ENCODE assay signal across 31 cellular contexts in genomic region chr10:89923661-89924060, GRCh38.
"Had no signal": no experiment of that assay in that cellular context is flagged by ENCODE, and none has a peak within 500 bp of the region (broad histone marks: within the 10 kb centered on the region; RNA-seq: fewer than 3 reads in every experiment).

No MANE protein-coding gene starts in this region.

- DNase-seq: activated CD4-positive, alpha-beta memory T cell treated with anti-CD3 and anti-CD28 coated beads for 36 hours; activated CD4-positive, alpha-beta T cell treated with anti-CD3 and anti-CD28 coated beads for 48 hours; activated CD8-positive, alpha-beta memory T cell treated with anti-CD3 and anti-CD28 coated beads, Interleukin-2, amount 50 U/mL, for 4 hours; activated gamma-delta T cell; activated naive CD4-positive, alpha-beta T cell treated with anti-CD3 and anti-CD28 coated beads, Interleukin-2, amount 50 U/mL, for 16 hours; activated T-cell treated with anti-CD3 and anti-CD28 coated beads, Interleukin-2, amount 50 U/mL, for 1 hour; amniotic stem cell; brain microvascular endothelial cell; central memory CD4-positive, alpha-beta T cell; endodermal cell; esophagus squamous epithelium; islet precursor cell; left cardiac atrium; left ventricle myocardium superior; stimulated activated CD4-positive, alpha-beta T cell treated with anti-CD3 and anti-CD28 coated beads, Interleukin-12 subunit alpha, Interleukin-12 subunit beta, amount 100 ng/mL, for 4 hours; stimulated activated CD4-positive, alpha-beta T cell treated with anti-CD3 and anti-CD28 coated beads, Interleukin-4, amount 100 ng/mL, for 24 hours; T-helper 9 cell; trophoblast cell; uterus; WERI-Rb-1 had no signal

- ATAC-seq: activated CD4-positive, CD25-positive, alpha-beta regulatory T cell treated with anti-CD3 and anti-CD28 coated beads, Interleukin-2, amount 50 U/mL, for 24 hours; gastroesophageal sphincter; left cardiac atrium; left ventricle myocardium superior; sciatic nerve; stimulated activated effector memory CD8-positive, alpha-beta T cell treated with anti-CD3 and anti-CD28 coated beads, Interleukin-12 subunit alpha, Interleukin-12 subunit beta, amount 100 ng/mL, for 72 hours had no signal

- H3K9me3 Mint-ChIP-seq: activated CD4-positive, alpha-beta memory T cell treated with anti-CD3 and anti-CD28 coated beads for 36 hours; dendritic cell treated with granulocyte-macrophage colony-stimulating factor and Interleukin-4, amounts not matched to agents 40 ng/mL and 50 ng/mL, for 4 days; endodermal cell; nephron; stimulated activated effector memory CD8-positive, alpha-beta T cell treated with anti-CD3 and anti-CD28 coated beads, Interleukin-12 subunit alpha, Interleukin-12 subunit beta, amount 100 ng/mL, for 72 hours; stimulated activated naive CD8-positive, alpha-beta T cell treated with anti-CD3 and anti-CD28 coated beads, Interleukin-15, Interleukin-2, amounts not matched to agents 100 ng/mL and 50 ng/mL, for 24 hours; T-helper 1 cell treated with Interleukin-12 subunit alpha and Interleukin-12 subunit beta and Interleukin-4 antibody, amounts not matched to agents 30 μg/mL and 1 μg/mL, for 36 hours had no signal

- H3K4me1 ChIP-seq: esophagus squamous epithelium, gastroesophageal sphincter, uterus had no signal

- H3K4me3 ChIP-seq: esophagus squamous epithelium, gastroesophageal sphincter, hepatocyte, skin epidermis, thoracic aorta, uterus had no signal

- H3K27me3 Mint-ChIP-seq: dendritic cell treated with granulocyte-macrophage colony-stimulating factor and Interleukin-4, amounts not matched to agents 40 ng/mL and 50 ng/mL, for 4 days; stimulated activated naive CD8-positive, alpha-beta T cell treated with anti-CD3 and anti-CD28 coated beads, Interleukin-15, Interleukin-2, amounts not matched to agents 100 ng/mL and 50 ng/mL, for 24 hours had no signal

- H3K4me1 Mint-ChIP-seq: endodermal cell; nephron; stimulated activated effector memory CD8-positive, alpha-beta T cell treated with anti-CD3 and anti-CD28 coated beads, Interleukin-12 subunit alpha, Interleukin-12 subunit beta, amount 100 ng/mL, for 72 hours had no signal

- H3K27ac Mint-ChIP-seq: activated CD4-positive, alpha-beta memory T cell treated with anti-CD3 and anti-CD28 coated beads for 36 hours; dendritic cell treated with granulocyte-macrophage colony-stimulating factor and Interleukin-4, amounts not matched to agents 40 ng/mL and 50 ng/mL, for 4 days; endodermal cell; stimulated activated effector memory CD8-positive, alpha-beta T cell treated with anti-CD3 and anti-CD28 coated beads, Interleukin-12 subunit alpha, Interleukin-12 subunit beta, amount 100 ng/mL, for 72 hours; stimulated activated naive CD8-positive, alpha-beta T cell treated with anti-CD3 and anti-CD28 coated beads, Interleukin-15, Interleukin-2, amounts not matched to agents 100 ng/mL and 50 ng/mL, for 24 hours; T-helper 1 cell treated with Interleukin-12 subunit alpha and Interleukin-12 subunit beta and Interleukin-4 antibody, amounts not matched to agents 30 μg/mL and 1 μg/mL, for 36 hours had no signal

- H3K9me3 ChIP-seq: esophagus squamous epithelium, gastroesophageal sphincter, thoracic aorta, uterus had no signal

- H3K36me3 ChIP-seq: brain microvascular endothelial cell, esophagus squamous epithelium, gastroesophageal sphincter, thoracic aorta, uterus, WERI-Rb-1 had no signal

- H3K36me3 Mint-ChIP-seq: activated CD4-positive, alpha-beta memory T cell treated with anti-CD3 and anti-CD28 coated beads for 36 hours; stimulated activated effector memory CD8-positive, alpha-beta T cell treated with anti-CD3 and anti-CD28 coated beads, Interleukin-12 subunit alpha, Interleukin-12 subunit beta, amount 100 ng/mL, for 72 hours had no signal

- H3K27me3 ChIP-seq: brain microvascular endothelial cell, esophagus squamous epithelium, gastroesophageal sphincter, hepatocyte, uterus had no signal

- H3K4me3 Mint-ChIP-seq: activated CD4-positive, alpha-beta memory T cell treated with anti-CD3 and anti-CD28 coated beads for 36 hours; dendritic cell treated with granulocyte-macrophage colony-stimulating factor and Interleukin-4, amounts not matched to agents 40 ng/mL and 50 ng/mL, for 4 days; endodermal cell; nephron; stimulated activated effector memory CD8-positive, alpha-beta T cell treated with anti-CD3 and anti-CD28 coated beads, Interleukin-12 subunit alpha, Interleukin-12 subunit beta, amount 100 ng/mL, for 72 hours; stimulated activated naive CD8-positive, alpha-beta T cell treated with anti-CD3 and anti-CD28 coated beads, Interleukin-15, Interleukin-2, amounts not matched to agents 100 ng/mL and 50 ng/mL, for 24 hours; T-helper 1 cell treated with Interleukin-12 subunit alpha and Interleukin-12 subunit beta and Interleukin-4 antibody, amounts not matched to agents 30 μg/mL and 1 μg/mL, for 36 hours had no signal

- H3K27ac ChIP-seq: brain microvascular endothelial cell, esophagus squamous epithelium, gastroesophageal sphincter, hepatocyte, skin epidermis, thoracic aorta, uterus, WERI-Rb-1 had no signal
